Comparison of ENCODE assay signal across 13 cellular contexts in genomic region chr11:130413383-130414106, GRCh38. TPM values are rescaled to one million over a fixed set of nuclear protein-coding genes. Genes with fewer than 3 reads are reported as not detected.
DNase-seq lines count a peak whose midpoint lies in the region; TF ChIP-seq lines count a peak whose summit lies in the region.
"Had no signal": no experiment of that assay in that cellular context is flagged by ENCODE, and none has a peak within 500 bp of the region (broad histone marks: within the 10 kb centered on the region; RNA-seq: fewer than 3 reads in every experiment).

No MANE protein-coding gene starts in this region.

- no peaks in the 10 kb centered on the region for H4K20me1 ChIP-seq in mammary epithelial cell (ENCODE audit: insufficient read depth, low read length)

- H3K14ac ChIP-seq in neuronal stem cell (ENCODE audit: low read length): peak overlapping the region; percentile 43

- no peak overlapping the region for H3K27ac Mint-ChIP-seq in activated T-helper 2 cell treated with anti-CD3 and anti-CD28 coated beads, Interferon-gamma antibody, Interleukin-2, Interleukin-4, amounts not matched to agents 10 μg/mL and 5 μg/mL and 100 μg/mL, durations not matched to agents 14 hours and 24 hours and 36 hours

- H3K9me3 ChIP-seq in mammary epithelial cell (replicated peaks; ENCODE audit: insufficient read depth, low read length): no peaks in the 10 kb centered on the region
- H3K9me3 ChIP-seq in neuronal stem cell (replicated peaks in 1 of 2; ENCODE audit: control insufficient read depth in 2 of 2, insufficient read depth in 1 of 2, low read depth in 1 of 2, low read length in 2 of 2): no peaks in the 10 kb centered on the region
- H3K9me3 ChIP-seq: right lobe of liver had no signal

- CTCF ChIA-PET in mammary epithelial cell (lab: Charles Lee; ENCODE audit: low non-redundant PET): no interaction called here

- H3K4me3 ChIP-seq in AG10803 (ENCODE audit: low read length): no peak overlapping the region
- no peak overlapping the region for H3K4me3 ChIP-seq in mammary epithelial cell (replicated peaks in 1 of 3; ENCODE audit: insufficient read depth in 1 of 3, low read depth in 2 of 3, low read length in 3 of 3)
- H3K4me3 ChIP-seq in neuronal stem cell (ENCODE audit: low read length in 2 of 2): no peak overlapping the region
- H3K4me3 ChIP-seq: right lobe of liver had no signal

- no peak overlapping the region for H4K8ac ChIP-seq in neuronal stem cell (ENCODE audit: low read depth, low read length)

- no peak overlapping the region for H3K23ac ChIP-seq in neuronal stem cell (ENCODE audit: low read depth, low read length, poor library complexity)

- H2AFZ ChIP-seq in mammary epithelial cell (ENCODE audit: low read depth, low read length) (peak overlapping the region; percentile 47), neuronal stem cell (ENCODE audit: low read length) (no peak overlapping the region)

- no peak overlapping the region for H3K4ac ChIP-seq in neuronal stem cell (ENCODE audit: low read length)

- no peak for TF ChIP-seq CTCF in AG10803 (conservative IDR thresholded peaks at IDR 0.05; ENCODE audit: low read length)
- no peak for TF ChIP-seq CTCF in mammary epithelial cell (conservative IDR thresholded peaks at IDR 0.05 in 1 of 2, IDR thresholded peaks at IDR 0.05 in 1 of 2; ENCODE audit: extremely low read depth in 1 of 2, insufficient read depth in 1 of 2, low read depth in 1 of 2, low read length in 2 of 2)

- H3K36me3 Mint-ChIP-seq in activated T-helper 2 cell treated with anti-CD3 and anti-CD28 coated beads, Interferon-gamma antibody, Interleukin-2, Interleukin-4, amounts not matched to agents 10 μg/mL and 5 μg/mL and 100 μg/mL, durations not matched to agents 14 hours and 24 hours and 36 hours (ENCODE audit: low read depth): no peaks in the 10 kb centered on the region
- H3K36me3 Mint-ChIP-seq: immature natural killer cell had no signal

- H3K36me3 ChIP-seq in mammary epithelial cell (ENCODE audit: insufficient read depth, low read length) (no peaks in the 10 kb centered on the region), neuronal stem cell (replicated peaks in 1 of 2; ENCODE audit: control insufficient read depth in 2 of 2, insufficient read depth in 2 of 2, low read length in 2 of 2) (no peaks in the 10 kb centered on the region)
- H3K36me3 ChIP-seq: right lobe of liver had no signal

- H4K91ac ChIP-seq in neuronal stem cell (ENCODE audit: low read depth, low read length, poor library complexity): no peak overlapping the region

- no peak overlapping the region for H2BK120ac ChIP-seq in neuronal stem cell (ENCODE audit: low read depth, low read length)

- peak overlapping the region; percentile 35 for H2BK5ac ChIP-seq in neuronal stem cell (ENCODE audit: low read length)

- H3K9ac ChIP-seq in mammary epithelial cell (ENCODE audit: insufficient read depth, low read length) (no peak overlapping the region), neuronal stem cell (ENCODE audit: low read depth, low read length, poor library complexity) (peak overlapping the region; percentile 36)

- intact Hi-C loops in mammary epithelial cell (cut with micrococcal nuclease): loop anchor here (1.0 to 10.0 kb wide), 3 partner anchors 23 to 629 kb away; partner anchors contain the start of gene ZBTB44
- intact Hi-C loops in activated T-helper 2 cell treated with anti-CD3 and anti-CD28 coated beads, Interferon-gamma antibody, Interleukin-2, Interleukin-4, amounts not matched to agents 10 μg/mL and 5 μg/mL and 100 μg/mL, durations not matched to agents 14 hours and 24 hours and 36 hours (cut with micrococcal nuclease): no loop called here

- DNase-seq in AG10803 (ENCODE audit: low read depth): peak; percentile 91
- DNase-seq in HS-5 (ENCODE audit: low read depth): peak; percentile 76
- DNase-seq in mammary epithelial cell: peak; percentile 94
- no peak for DNase-seq in neuronal stem cell (ENCODE audit: low spot score)
- no peak for DNase-seq in activated T-helper 2 cell treated with anti-CD3 and anti-CD28 coated beads, Interferon-gamma antibody, Interleukin-2, Interleukin-4, amounts not matched to agents 10 μg/mL and 5 μg/mL and 100 μg/mL, durations not matched to agents 14 hours and 24 hours and 36 hours (ENCODE audit: low spot score)
- DNase-seq in NOMO-1 treated with dmso at 0.1 percent for 144 hours (lab: John Stamatoyannopoulos, UW; ENCODE audit: unreplicated experiment): no peak
- no peak for DNase-seq in NCI-H524 (lab: John Stamatoyannopoulos, UW)
- no peak for DNase-seq in activated naive CD4-positive, alpha-beta T cell (lab: John Stamatoyannopoulos, UW)
- DNase-seq: DMS79 treated with DMSO at 0.1 percent for 48 hours, immature natural killer cell, right lobe of liver, SHP77 treated with DMSO at 0.1 percent for 48 hours had no signal

- H2BK12ac ChIP-seq in neuronal stem cell (ENCODE audit: low read length): no peak overlapping the region

- H3K27ac ChIP-seq in mammary epithelial cell (ENCODE audit: insufficient read depth, low read depth, low read length) (peak overlapping the region; percentile 57), neuronal stem cell (replicated peaks; ENCODE audit: low read length) (no peak overlapping the region)
- H3K27ac ChIP-seq: right lobe of liver had no signal

- H3K4me3 Mint-ChIP-seq in activated T-helper 2 cell treated with anti-CD3 and anti-CD28 coated beads, Interferon-gamma antibody, Interleukin-2, Interleukin-4, amounts not matched to agents 10 μg/mL and 5 μg/mL and 100 μg/mL, durations not matched to agents 14 hours and 24 hours and 36 hours (ENCODE audit: low read depth): no peak overlapping the region
- H3K4me3 Mint-ChIP-seq: immature natural killer cell had no signal

- in situ Hi-C loops in mammary epithelial cell (cut with MboI; ENCODE audit: low sequenced_read_pairs in 2 of 2): loop anchor here in 1 of 2 donors (25.0 kb wide), 2 partner anchors 201 to 626 kb away; no protein-coding TSS in a partner anchor

- no peak overlapping the region for H2AK5ac ChIP-seq in neuronal stem cell (ENCODE audit: low read depth, low read length)

- peaks cover 2% of the 10 kb centered on the region for H3K4me1 Mint-ChIP-seq in activated T-helper 2 cell treated with anti-CD3 and anti-CD28 coated beads, Interferon-gamma antibody, Interleukin-2, Interleukin-4, amounts not matched to agents 10 μg/mL and 5 μg/mL and 100 μg/mL, durations not matched to agents 14 hours and 24 hours and 36 hours (ENCODE audit: low read depth)

- no peak overlapping the region for H3K18ac ChIP-seq in neuronal stem cell (ENCODE audit: low read length)

- no peak overlapping the region for H2BK15ac ChIP-seq in neuronal stem cell (ENCODE audit: low read length)

- H3K79me2 ChIP-seq in mammary epithelial cell (ENCODE audit: insufficient read depth, low read length): no peaks in the 10 kb centered on the region

- H3K27me3 ChIP-seq in mammary epithelial cell (ENCODE audit: insufficient read depth, low read length) (no peaks in the 10 kb centered on the region), neuronal stem cell (ENCODE audit: control insufficient read depth in 3 of 3, insufficient read depth in 3 of 3, low read depth in 1 of 3, low read length in 3 of 3) (peaks cover 0 to 56% (median 0%) of the 10 kb centered on the region in 3 experiments)
- H3K27me3 ChIP-seq: right lobe of liver had no signal

- H3K4me2 ChIP-seq in mammary epithelial cell (ENCODE audit: insufficient read depth, low read depth, low read length) (peak overlapping the region; percentile 62), neuronal stem cell (ENCODE audit: insufficient read depth, low read length, poor library complexity, severe bottlenecking) (no peak overlapping the region)

- H3K4me1 ChIP-seq in mammary epithelial cell (ENCODE audit: insufficient read depth, low read length) (peaks cover 20% of the 10 kb centered on the region), neuronal stem cell (ENCODE audit: control insufficient read depth in 2 of 2, insufficient read depth in 1 of 2, low read depth in 1 of 2, low read length in 2 of 2) (peaks cover 2 to 13% of the 10 kb centered on the region in 2 donors)
- H3K4me1 ChIP-seq: right lobe of liver had no signal

- no peaks in the 10 kb centered on the region for H3K9me3 Mint-ChIP-seq in activated T-helper 2 cell treated with anti-CD3 and anti-CD28 coated beads, Interferon-gamma antibody, Interleukin-2, Interleukin-4, amounts not matched to agents 10 μg/mL and 5 μg/mL and 100 μg/mL, durations not matched to agents 14 hours and 24 hours and 36 hours

- dilution Hi-C loops in mammary epithelial cell (cut with HindIII; ENCODE audit: low sequenced_read_pairs): no loop called here

- 14% methylated on average over 16 of the region's 16 CpGs for WGBS in mammary epithelial cell (ENCODE audit: low coverage, missing lambda C conversion rate)
- WGBS in neuronal stem cell (ENCODE audit: extremely low coverage in 2 of 2, insufficient read length in 2 of 2, insufficient replicate concordance in 1 of 2), 2 donors: no CpG with 5 or more reads among the region's 16 CpGs

- BruUV-seq in mammary epithelial cell (replicated peaks; lab: Mats Ljungman, UMichigan): no TSS peak

- peaks cover 8% of the 10 kb centered on the region for H3K27me3 Mint-ChIP-seq in activated T-helper 2 cell treated with anti-CD3 and anti-CD28 coated beads, Interferon-gamma antibody, Interleukin-2, Interleukin-4, amounts not matched to agents 10 μg/mL and 5 μg/mL and 100 μg/mL, durations not matched to agents 14 hours and 24 hours and 36 hours (ENCODE audit: low read depth)

- no peaks in the 10 kb centered on the region for H3K79me1 ChIP-seq in neuronal stem cell (ENCODE audit: low read depth, low read length)

RNA-seq across cellular contexts. Expression of gene ADAMTS8, which starts 14.9 kb away (rescaled TPM):
- under 1 TPM in 1 of 2 donors, not detected in 1; 0.17 TPM for total RNA-seq in mammary epithelial cell
- polyA plus RNA-seq in mammary epithelial cell: not detected
- polyA minus RNA-seq in mammary epithelial cell: not detected
- polyA plus RNA-seq in neuronal stem cell (2013, experiment 1 of 2): 0.13 TPM
- polyA plus RNA-seq in neuronal stem cell (2013, experiment 2 of 2): 0.10 TPM
- total RNA-seq in activated T-helper 2 cell treated with anti-CD3 and anti-CD28 coated beads, Interferon-gamma antibody, Interleukin-2, Interleukin-4, amounts not matched to agents 10 μg/mL and 5 μg/mL and 100 μg/mL, durations not matched to agents 14 hours and 24 hours and 36 hours: not detected in 2 replicates
- total RNA-seq: activated CD8-positive, alpha-beta memory T cell treated with anti-CD3 and anti-CD28 coated beads for 36 hours had no signal

RNA-seq across cellular contexts. Expression of gene ADAMTS15, which starts 34.9 kb away (rescaled TPM):
- 10 to 100 TPM in 1 of 2 donors, 1 to 10 TPM in 1; 2.4 to 16.5 TPM for total RNA-seq in mammary epithelial cell
- polyA plus RNA-seq in mammary epithelial cell: 0.79 TPM
- 1.1 TPM for polyA minus RNA-seq in mammary epithelial cell
- 0.61 TPM for polyA plus RNA-seq in neuronal stem cell (2013, experiment 1 of 2)
- polyA plus RNA-seq in neuronal stem cell (2013, experiment 2 of 2): 0.65 TPM
- not detected in 2 replicates for total RNA-seq in activated T-helper 2 cell treated with anti-CD3 and anti-CD28 coated beads, Interferon-gamma antibody, Interleukin-2, Interleukin-4, amounts not matched to agents 10 μg/mL and 5 μg/mL and 100 μg/mL, durations not matched to agents 14 hours and 24 hours and 36 hours
- total RNA-seq: activated CD8-positive, alpha-beta memory T cell treated with anti-CD3 and anti-CD28 coated beads for 36 hours had no signal
- polyA plus RNA-seq: immature natural killer cell had no signal

Comparison
In these comparisons a context has a peak if more than half of its experiments do, and no peak if none do; other contexts are left out.
1. DNase-seq: peak in AG10803 (single experiment), HS-5 (single experiment) and mammary epithelial cell (single experiment); none in neuronal stem cell (single experiment), activated T-helper 2 cell treated with anti-CD3 and anti-CD28 coated beads, Interferon-gamma antibody, Interleukin-2, Interleukin-4, amounts not matched to agents 10 μg/mL and 5 μg/mL and 100 μg/mL, durations not matched to agents 14 hours and 24 hours and 36 hours (single experiment), NOMO-1 treated with dmso at 0.1 percent for 144 hours (single experiment), NCI-H524 (0 of 2) and activated naive CD4-positive, alpha-beta T cell (0 of 4).